ENCODE assay signal across 6 cellular contexts in genomic region chr5:127569471-127569870, GRCh38. TPM values are rescaled to one million over a fixed set of nuclear protein-coding genes. Genes with fewer than 3 reads are reported as not detected.
DNase-seq lines count a peak whose midpoint lies in the region; ATAC-seq and TF ChIP-seq lines count a peak whose summit lies in the region.
"Not testable (repeated sequence)": the region's sequence is repeated elsewhere in the genome, so short reads cannot be mapped to it uniquely, and the experiment has no call there.

No MANE protein-coding gene starts in this region.

- TF ChIP-seq CTCF in GM12864 (IDR thresholded peaks at IDR 0.05; ENCODE audit: low read depth, low read length, missing control alignments); left ventricle myocardium inferior (IDR thresholded peaks at IDR 0.05; ENCODE audit: borderline replicate concordance): not testable (repeated sequence)

- H3K4me3 Mint-ChIP-seq in T-helper 17 cell (peak overlapping the region; percentile 2), naive B cell (peak overlapping the region in 6 of 8 donors; percentile 3 to 79 (median 54))
- H3K4me3 Mint-ChIP-seq in central memory CD8-positive, alpha-beta T cell: peak overlapping the region; percentile 1

- not testable (repeated sequence) for H3K4me1 ChIP-seq in ACC112 (ENCODE audit: control insufficient read depth, insufficient read depth, low read length, unreplicated experiment); left ventricle myocardium inferior

- peaks cover 11% of the 10 kb centered on the region for H3K4me1 Mint-ChIP-seq in T-helper 17 cell
- peaks cover 11% of the 10 kb centered on the region for H3K4me1 Mint-ChIP-seq in central memory CD8-positive, alpha-beta T cell
- H3K4me1 Mint-ChIP-seq in naive B cell: not testable (repeated sequence)

- H3K36me3 Mint-ChIP-seq in T-helper 17 cell (ENCODE audit: low read depth); central memory CD8-positive, alpha-beta T cell (ENCODE audit: insufficient read depth); naive B cell: not testable (repeated sequence)

- H3K27me3 ChIP-seq in ACC112 (ENCODE audit: insufficient read depth, low read length) (peaks cover 15% of the 10 kb centered on the region; the same call in 1 of the 2 replicates), left ventricle myocardium inferior (ENCODE audit: low read depth) (peaks cover 11% of the 10 kb centered on the region)

- not testable (repeated sequence) for H3K27ac ChIP-seq in ACC112 (ENCODE audit: low read depth, low read length); left ventricle myocardium inferior (replicated peaks)

- H3K36me3 ChIP-seq in ACC112 (ENCODE audit: insufficient read depth, low read length); left ventricle myocardium inferior: not testable (repeated sequence)

- intact Hi-C loops in left ventricle myocardium inferior (cut with micrococcal nuclease): loop anchor here (10.0 kb wide), 1 partner anchor 175 kb away; no protein-coding TSS in a partner anchor

- H3K9me3 Mint-ChIP-seq in central memory CD8-positive, alpha-beta T cell: not testable (repeated sequence)
- peaks cover 0 to 10% (median 3%) of the 10 kb centered on the region in 7 donors for H3K9me3 Mint-ChIP-seq in naive B cell

- not testable (repeated sequence) for ATAC-seq in T-helper 17 cell; central memory CD8-positive, alpha-beta T cell (replicated peaks; ENCODE audit: extremely low read depth, poor library complexity, severe bottlenecking); naive B cell (ENCODE audit: low read depth in 2 of 2)

- H3K27ac Mint-ChIP-seq in T-helper 17 cell; central memory CD8-positive, alpha-beta T cell (ENCODE audit: low read depth); naive B cell: not testable (repeated sequence)

- H3K4me3 ChIP-seq in ACC112 (ENCODE audit: low read depth, low read length) (peak overlapping the region; percentile 15; the same call in 1 of the 2 replicates), GM12864 (ENCODE audit: low read depth, low read length) (peak overlapping the region; percentile 30), left ventricle myocardium inferior (peak overlapping the region; percentile 43)

- not testable (repeated sequence) for H2AFZ ChIP-seq in ACC112 (ENCODE audit: low read length, unreplicated experiment)

- H3K79me2 ChIP-seq in ACC112 (ENCODE audit: control insufficient read depth, insufficient read depth, low read length, unreplicated experiment): not testable (repeated sequence)

- not testable (repeated sequence) for H3K9me3 ChIP-seq in T-helper 17 cell (ENCODE audit: control insufficient read depth, low read length, poor library complexity, severe bottlenecking); left ventricle myocardium inferior (replicated peaks)

- H3K27me3 Mint-ChIP-seq in T-helper 17 cell: peaks cover 78% of the 10 kb centered on the region
- H3K27me3 Mint-ChIP-seq in central memory CD8-positive, alpha-beta T cell: peaks cover 50% of the 10 kb centered on the region
- H3K27me3 Mint-ChIP-seq in naive B cell: not testable (repeated sequence)

- not testable (repeated sequence) for DNase-seq in GM12864 (ENCODE audit: low read depth); T-helper 17 cell; central memory CD8-positive, alpha-beta T cell (ENCODE audit: low spot score in 2 of 2); left ventricle myocardium inferior; naive B cell

RNA-seq across cellular contexts. Expression of gene PRRC1, which starts 52.0 kb away (rescaled TPM):
- total RNA-seq in T-helper 17 cell: 10 to 100 TPM; 38.5 to 41.2 TPM
- total RNA-seq in left ventricle myocardium inferior: 19.6 TPM
- 10 to 100 TPM; 25.5 to 36.4 (median 30.7) TPM for polyA plus RNA-seq in naive B cell (ENCODE audit: low read depth in 6 of 6)

Comparison
In these comparisons a context has a peak if more than half of its experiments do, and no peak if none do; other contexts are left out.
1. H3K4me3 Mint-ChIP-seq: peak in every context shown above with its lines; median percentile 54 in naive B cell; 2 in T-helper 17 cell; 1 in central memory CD8-positive, alpha-beta T cell.